ENCODE assay signal across 9 cellular contexts in genomic region chr12:14613718-14614117, GRCh38. TPM values are rescaled to one million over a fixed set of nuclear protein-coding genes. Genes with fewer than 3 reads are reported as not detected.
DNase-seq lines count a peak whose midpoint lies in the region; ATAC-seq and TF ChIP-seq lines count a peak whose summit lies in the region.
"Had no signal": no experiment of that assay in that cellular context is flagged by ENCODE, and none has a peak within 500 bp of the region (broad histone marks: within the 10 kb centered on the region; RNA-seq: fewer than 3 reads in every experiment).

No MANE protein-coding gene starts in this region.

- DNase-seq in left lung = no peak
- no peak for DNase-seq in KG1 (lab: John Stamatoyannopoulos, UW)
- no peak for DNase-seq in NCI-H1436 treated with DMSO at 0.1 percent for 48 hours (lab: John Stamatoyannopoulos, UW)
- no peak for DNase-seq in DMS53 treated with DMSO at 0.1 percent for 48 hours (lab: John Stamatoyannopoulos, UW; ENCODE audit: unreplicated experiment)
- DNase-seq in cerebellum (ENCODE audit: low spot score) = no peak
- DNase-seq: NK-92 treated with Interleukin-12 subunit alpha and Interleukin-12 subunit beta, amount 100 ng/mL, for 24 hours had no signal

- H3K4me1 ChIP-seq in left lung = peaks cover 0 to 19% of the 10 kb centered on the region in 2 donors

- no peaks in the 10 kb centered on the region for H3K36me3 ChIP-seq in left lung

- no peak for TF ChIP-seq CTCF in left lung (IDR thresholded peaks at IDR 0.05)

- H3K4me3 ChIP-seq in left lung = no peak overlapping the region

- ATAC-seq in GM18517 (IDR thresholded peaks at IDR 0.05; ENCODE audit: unreplicated experiment) (peak; percentile 95), GM21717 (IDR thresholded peaks at IDR 0.05; ENCODE audit: unreplicated experiment) (peak; percentile 95), HG03571 (IDR thresholded peaks at IDR 0.05; ENCODE audit: unreplicated experiment) (peak; percentile 93), left lung (peak; percentile 35)

- H3K9me3 ChIP-seq in left lung = peaks cover 0 to 19% of the 10 kb centered on the region in 2 donors

- intact Hi-C loops in left lung (cut with DNase I) = no loop called here

- no peak overlapping the region for H3K27ac ChIP-seq in left lung

- no peaks in the 10 kb centered on the region for H3K27me3 ChIP-seq in left lung

RNA-seq across cellular contexts. Expression of gene PLBD1, which starts 46.0 kb away (rescaled TPM):
- total RNA-seq in left lung = 10 to 100 TPM; 29.3 to 44.8 TPM
- total RNA-seq in cerebellum = 1.6 TPM

Comparison
In these comparisons a context has a peak if more than half of its experiments do, and no peak if none do; other contexts are left out.
1. ATAC-seq: peak in every context shown above with its lines; median percentile 95 in GM18517; 95 in GM21717; 93 in HG03571; 35 in left lung.
2. RNA of gene PLBD1, which starts 46.0 kb away (total RNA-seq): 29.3 to 44.8 TPM in left lung; 1.6 TPM in cerebellum (single experiment); every median in the first group is over 10 times any median in the second.